ENCODE assay signal across 11 cellular contexts in the genomic region with DNA sequence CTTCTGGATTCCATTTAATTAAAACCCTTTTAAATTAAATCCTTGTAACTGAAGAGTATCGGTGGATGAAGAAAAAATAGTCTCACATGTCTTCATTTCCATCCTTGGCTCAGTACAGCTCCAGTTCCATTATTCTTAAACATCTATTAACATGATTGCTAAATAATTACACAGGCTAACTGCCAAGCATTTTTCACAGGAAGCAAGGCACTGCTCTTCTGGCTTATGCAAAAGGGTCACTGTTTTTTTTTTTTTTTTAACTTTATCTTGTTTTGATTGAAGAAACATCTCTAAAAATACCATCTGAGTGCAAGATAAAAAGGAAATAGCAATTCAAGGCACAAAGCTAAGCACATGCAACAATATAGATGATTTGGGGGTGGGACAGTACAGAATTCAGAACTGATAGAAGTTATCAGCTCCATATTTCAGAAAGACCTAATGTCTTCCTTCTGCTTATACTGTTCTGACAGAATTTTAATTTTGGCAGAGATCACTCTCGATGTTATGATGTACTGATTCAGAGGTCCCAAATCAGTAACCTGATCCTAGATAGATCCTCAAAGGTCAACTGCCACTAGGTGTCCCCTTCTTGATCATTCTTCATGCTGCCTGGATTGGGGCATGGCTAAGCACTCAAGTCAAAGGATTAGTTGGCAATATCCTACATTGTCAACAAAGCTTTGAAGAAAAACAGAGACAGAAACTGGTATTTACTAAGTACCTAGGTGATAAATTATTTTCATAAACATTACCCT. TPM values are rescaled to one million over a fixed set of nuclear protein-coding genes. Genes with fewer than 3 reads are reported as not detected.
DNase-seq lines count a peak whose midpoint lies in the region; ATAC-seq and TF ChIP-seq lines count a peak whose summit lies in the region.
"Had no signal": no experiment of that assay in that cellular context is flagged by ENCODE, and none has a peak within 500 bp of the region (broad histone marks: within the 10 kb centered on the region; RNA-seq: fewer than 3 reads in every experiment).

No MANE protein-coding gene starts in this region.

- DNase-seq in NCI-H446 treated with DMSO at 0.1 percent for 48 hours (lab: John Stamatoyannopoulos, UW): peak; percentile 17
- DNase-seq in fibroblast of lung (ENCODE audit: low read depth in 2 of 2): peak; percentile 31 to 83
- no peak for DNase-seq in nephron progenitor cell
- DNase-seq in NOMO-1 (lab: John Stamatoyannopoulos, UW; ENCODE audit: unreplicated experiment in 2 of 2): no peak
- DNase-seq in left colon: no peak
- DNase-seq in activated CD8-positive, alpha-beta memory T cell treated with anti-CD3 and anti-CD28 coated beads, Interleukin-2, amount 10 ng/mL, durations not matched to agents 7 days and 5 days: no peak
- DNase-seq: caudate nucleus had no signal

- no peak overlapping the region for H3K27ac ChIP-seq in DOHH2 (ENCODE audit: low read depth, low read length)
- no peak overlapping the region for H3K27ac ChIP-seq in fibroblast of lung (ENCODE audit: insufficient read depth, low read length)
- H3K27ac ChIP-seq: skin epidermis had no signal

- H3K4me1 ChIP-seq in DOHH2 (ENCODE audit: control insufficient read depth, low read length) (peaks cover 31% of the 10 kb centered on the region), fibroblast of lung (ENCODE audit: control insufficient read depth, extremely low read depth, insufficient read depth, low read length) (peaks cover 2% of the 10 kb centered on the region)

- H3K36me3 ChIP-seq in DOHH2 (ENCODE audit: control insufficient read depth, low read length): peaks cover 35% of the 10 kb centered on the region
- H3K36me3 ChIP-seq in fibroblast of lung (ENCODE audit: control insufficient read depth, insufficient read depth, low read length): peaks cover 3% of the 10 kb centered on the region

- no peak overlapping the region for H2AFZ ChIP-seq in fibroblast of lung (ENCODE audit: low read length)

- H3K9ac ChIP-seq in fibroblast of lung (ENCODE audit: insufficient read depth, low read length): no peak overlapping the region

- H3K79me2 ChIP-seq in DOHH2 (ENCODE audit: control insufficient read depth, low read length) (no peaks in the 10 kb centered on the region), fibroblast of lung (ENCODE audit: control insufficient read depth, insufficient read depth, low read length) (no peaks in the 10 kb centered on the region)

- H3K4me1 Mint-ChIP-seq in nephron progenitor cell: no peaks in the 10 kb centered on the region
- no peaks in the 10 kb centered on the region for H3K4me1 Mint-ChIP-seq in activated CD8-positive, alpha-beta memory T cell treated with anti-CD3 and anti-CD28 coated beads, Interleukin-2, amount 10 ng/mL, durations not matched to agents 7 days and 5 days

- ATAC-seq in HG02870 (IDR thresholded peaks at IDR 0.05; ENCODE audit: unreplicated experiment) (no peak), left colon (no peak)
- ATAC-seq in activated CD8-positive, alpha-beta memory T cell treated with anti-CD3 and anti-CD28 coated beads, Interleukin-2, amount 10 ng/mL, durations not matched to agents 7 days and 5 days: no peak

- H3K4me2 ChIP-seq in DOHH2 (ENCODE audit: low read length): no peak overlapping the region
- H3K4me2 ChIP-seq in fibroblast of lung (ENCODE audit: extremely low read depth, insufficient read depth, low read length): no peak overlapping the region

- TF ChIP-seq CTCF in DOHH2 (IDR thresholded peaks at IDR 0.05; ENCODE audit: low read depth, low read length, poor library complexity, severe bottlenecking): peak; percentile 31
- TF ChIP-seq CTCF in fibroblast of lung (conservative IDR thresholded peaks at IDR 0.05 in 1 of 2, IDR thresholded peaks at IDR 0.05 in 1 of 2; ENCODE audit: low read depth in 1 of 2, low read length in 2 of 2): no peak
- no peak for TF ChIP-seq CTCF in nephron progenitor cell (IDR thresholded peaks at IDR 0.05)

- no peak overlapping the region for H3K4me3 ChIP-seq in DOHH2 (ENCODE audit: low read length)
- no peak overlapping the region for H3K4me3 ChIP-seq in fibroblast of lung (replicated peaks in 1 of 4; ENCODE audit: control extremely low read depth in 1 of 4, insufficient read depth in 1 of 4, low read depth in 3 of 4, low read length in 4 of 4)
- H3K4me3 ChIP-seq: skin epidermis had no signal

- H3F3A ChIP-seq in DOHH2 (ENCODE audit: control insufficient read depth, insufficient read depth): no peaks in the 10 kb centered on the region

- peak overlapping the region; percentile 59 for H3K27ac Mint-ChIP-seq in nephron progenitor cell
- H3K27ac Mint-ChIP-seq in activated CD8-positive, alpha-beta memory T cell treated with anti-CD3 and anti-CD28 coated beads, Interleukin-2, amount 10 ng/mL, durations not matched to agents 7 days and 5 days: no peak overlapping the region

- peaks cover 42% of the 10 kb centered on the region for H3K36me3 Mint-ChIP-seq in nephron progenitor cell (ENCODE audit: low read depth)
- peaks cover 30% of the 10 kb centered on the region for H3K36me3 Mint-ChIP-seq in activated CD8-positive, alpha-beta memory T cell treated with anti-CD3 and anti-CD28 coated beads, Interleukin-2, amount 10 ng/mL, durations not matched to agents 7 days and 5 days

- H3K9me3 Mint-ChIP-seq in nephron progenitor cell: peaks cover 6% of the 10 kb centered on the region
- H3K9me3 Mint-ChIP-seq in activated CD8-positive, alpha-beta memory T cell treated with anti-CD3 and anti-CD28 coated beads, Interleukin-2, amount 10 ng/mL, durations not matched to agents 7 days and 5 days (ENCODE audit: low read depth): no peaks in the 10 kb centered on the region

- H3K27me3 ChIP-seq in DOHH2 (ENCODE audit: control insufficient read depth, low read length) (no peaks in the 10 kb centered on the region), fibroblast of lung (ENCODE audit: control insufficient read depth, insufficient read depth, low read length) (no peaks in the 10 kb centered on the region)

- peaks cover 4% of the 10 kb centered on the region for H3K27me3 Mint-ChIP-seq in nephron progenitor cell (ENCODE audit: low read depth, poor library complexity)
- no peaks in the 10 kb centered on the region for H3K27me3 Mint-ChIP-seq in activated CD8-positive, alpha-beta memory T cell treated with anti-CD3 and anti-CD28 coated beads, Interleukin-2, amount 10 ng/mL, durations not matched to agents 7 days and 5 days

- CTCF ChIA-PET in activated CD8-positive, alpha-beta memory T cell treated with anti-CD3 and anti-CD28 coated beads, Interleukin-2, amount 10 ng/mL, durations not matched to agents 7 days and 5 days (lab: Charles Lee): interaction anchor here (0.7 kb wide), 1 partner anchor 10 kb away, joined by 3 read pairs; no protein-coding TSS in a partner anchor

- no peak overlapping the region for H3K4me3 Mint-ChIP-seq in nephron progenitor cell
- no peak overlapping the region for H3K4me3 Mint-ChIP-seq in activated CD8-positive, alpha-beta memory T cell treated with anti-CD3 and anti-CD28 coated beads, Interleukin-2, amount 10 ng/mL, durations not matched to agents 7 days and 5 days

- no peaks in the 10 kb centered on the region for H3K9me3 ChIP-seq in DOHH2 (ENCODE audit: control insufficient read depth, insufficient read depth, low read length)
- H3K9me3 ChIP-seq in fibroblast of lung (ENCODE audit: control insufficient read depth, insufficient read depth, low read depth, low read length): no peaks in the 10 kb centered on the region

- H4K20me1 ChIP-seq in DOHH2 (ENCODE audit: control insufficient read depth, insufficient read depth, low read depth, low read length) (no peaks in the 10 kb centered on the region), fibroblast of lung (ENCODE audit: control insufficient read depth, extremely low read depth, insufficient read depth, low read length) (no peaks in the 10 kb centered on the region)

- intact Hi-C loops in left colon (cut with DNase I, micrococcal nuclease): no loop called here

- H3K9me2 ChIP-seq in DOHH2 (replicated peaks; ENCODE audit: control insufficient read depth, low read length): no peaks in the 10 kb centered on the region

RNA-seq across cellular contexts. Expression of a gene that starts 57.8 kb away (rescaled TPM):
- 0.33 TPM in 1 of 2 replicates, not detected in the other for total RNA-seq in fibroblast of lung
- polyA plus RNA-seq in fibroblast of lung: 0.36 and 0.68 TPM in 2 replicates
- 0.09 TPM in 1 of 2 replicates, not detected in the other for polyA plus RNA-seq in fibroblast of lung (2012)
- not detected in 2 replicates for polyA minus RNA-seq in fibroblast of lung (ENCODE audit: low replicate concordance)
- total RNA-seq in left colon: under 1 TPM; 0.12 to 0.92 TPM
- total RNA-seq in activated CD8-positive, alpha-beta memory T cell treated with anti-CD3 and anti-CD28 coated beads, Interleukin-2, amount 10 ng/mL, durations not matched to agents 7 days and 5 days: not detected
- total RNA-seq: glomerular endothelial cell had no signal

Comparison
In these comparisons a context has a peak if more than half of its experiments do, and no peak if none do; other contexts are left out.
1. DNase-seq: peak in NCI-H446 treated with DMSO at 0.1 percent for 48 hours (single experiment) and fibroblast of lung (2 of 2); none in nephron progenitor cell (single experiment), NOMO-1 (0 of 2), left colon (0 of 2) and activated CD8-positive, alpha-beta memory T cell treated with anti-CD3 and anti-CD28 coated beads, Interleukin-2, amount 10 ng/mL, durations not matched to agents 7 days and 5 days (single experiment).